8 cellular contexts compared by ENCODE assay signal in the genomic region with DNA sequence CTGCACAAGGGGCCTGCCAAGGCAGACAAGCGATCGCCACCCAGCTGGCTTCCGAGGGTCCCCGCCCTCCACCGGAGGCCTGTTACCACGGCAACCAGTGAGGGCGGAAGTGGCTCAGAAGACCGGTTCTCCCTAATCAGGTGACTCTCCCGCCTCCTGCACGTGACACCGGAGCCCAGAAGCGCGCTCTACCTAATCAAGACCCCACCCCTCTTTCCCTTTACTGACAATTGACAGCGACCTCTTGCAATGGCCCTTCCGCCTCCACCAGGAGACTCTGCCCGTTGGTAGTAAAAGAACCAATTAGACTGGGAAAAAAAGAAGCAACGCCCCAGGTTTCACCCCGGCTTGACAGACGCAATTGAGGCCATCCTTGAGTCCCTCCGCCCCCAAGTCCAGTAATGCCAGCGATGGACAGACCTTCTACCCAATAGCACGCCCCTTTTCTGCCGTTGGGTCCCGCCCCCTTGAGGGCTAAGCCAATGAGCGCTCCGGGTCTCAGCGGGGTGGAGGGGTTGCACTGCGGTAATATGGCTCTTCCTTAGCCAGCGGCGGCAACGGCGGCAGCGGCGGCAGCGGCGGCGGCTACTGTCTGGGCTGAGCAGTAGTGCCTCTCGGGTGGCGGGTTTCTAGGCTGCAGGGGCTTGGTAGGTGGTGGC. TPM values are rescaled to one million over a fixed set of nuclear protein-coding genes. Genes with fewer than 3 reads are reported as not detected.
DNase-seq lines count a peak whose midpoint lies in the region; ATAC-seq and TF ChIP-seq lines count a peak whose summit lies in the region.

A gene (plus strand): TSS at position 525 of the 659 bp plus-strand sequence. CDS start 198 bp downstream, outside the sequence.

- peak within 1 kb of the TSS; percentile 85 for H3K9ac ChIP-seq in SK-N-SH

- H3K27me3 ChIP-seq in SK-N-SH (ENCODE audit: insufficient read depth): no peaks in the 10 kb centered on the region

- H3K79me2 ChIP-seq in SK-N-SH (ENCODE audit: insufficient read depth): peaks cover 44% of the 10 kb centered on the region

- peaks cover 9 to 13% of the 10 kb centered on the region in 2 experiments; a peak in 2 of 4 replicates for H3K4me1 ChIP-seq in SK-N-SH (ENCODE audit: control insufficient read depth in 1 of 2, insufficient read depth in 2 of 2, low read depth in 1 of 2, low read length in 1 of 2)

- no peaks in the 10 kb centered on the region for H3K9me2 ChIP-seq in SK-N-SH

- H3K4me2 ChIP-seq in SK-N-SH: peak within 1 kb of the TSS; percentile 85

- no peak for TF ChIP-seq RAD21 in SK-N-SH (IDR thresholded peaks at IDR 0.05; ENCODE audit: low read length)

- peak within 1 kb of the TSS; percentile 87 to 95 for H3K4me3 ChIP-seq in SK-N-SH (ENCODE audit: low read depth in 2 of 2, low read length in 1 of 2)

- H3F3A ChIP-seq in SK-N-SH (replicated peaks; ENCODE audit: insufficient read depth): peaks cover 16% of the 10 kb centered on the region

- DNase-seq in GM04504 (ENCODE audit: low read depth) (peak; percentile 99), NCI-H1048 (lab: John Stamatoyannopoulos, UW) (peak; percentile 99), SK-N-SH (peak; percentile 97), germinal center (ENCODE audit: low spot score) (peak; percentile 100), non-pigmented ciliary epithelial cell (ENCODE audit: low read depth) (peak; percentile 99), superior temporal gyrus (ENCODE audit: extremely low spot score) (peak; percentile 100)
- DNase-seq in activated naive CD4-positive, alpha-beta T cell treated with anti-CD3 and anti-CD28 coated beads, Interleukin-2, amount 50 U/mL, for 16 hours: peak; percentile 97

- TF ChIP-seq EP300 in SK-N-SH (IDR thresholded peaks at IDR 0.05; ENCODE audit: borderline replicate concordance in 1 of 2, low read depth in 1 of 2, low read length in 1 of 2): no peak

- peaks cover 5% of the 10 kb centered on the region; the same call in 1 of the 2 replicates for H4K20me1 ChIP-seq in SK-N-SH (ENCODE audit: insufficient read depth)

- no peaks in the 10 kb centered on the region for H3K9me3 ChIP-seq in SK-N-SH

- H3K27ac ChIP-seq in SK-N-SH (ENCODE audit: low read depth in 2 of 2, low read length in 1 of 2): peak within 1 kb of the TSS; percentile 70 to 88

- no peak for TF ChIP-seq CTCF in SK-N-SH (IDR thresholded peaks at IDR 0.05)

- no peaks in the 10 kb centered on the region for H3K36me3 ChIP-seq in SK-N-SH (replicated peaks in 1 of 2; ENCODE audit: control insufficient read depth in 1 of 2, insufficient read depth in 2 of 2, low read length in 1 of 2)

- ATAC-seq in HG02571 (IDR thresholded peaks at IDR 0.05; ENCODE audit: unreplicated experiment): peak; percentile 80

- peak within 1 kb of the TSS; percentile 97 for H2AFZ ChIP-seq in SK-N-SH (ENCODE audit: low read depth)

- WGBS in SK-N-SH (ENCODE audit: low lambda C conversion rate): 4% methylated on average over 11 of the region's 39 CpGs

- CTCF ChIA-PET in SK-N-SH (lab: Yijun Ruan, JAX): interaction anchor here (1.0 to 4.6 kb wide), 6 partner anchors 12 to 503 kb away, joined by 3 to 44 read pairs (median 4); no protein-coding TSS in a partner anchor

- POLR2A ChIA-PET in SK-N-SH (lab: Yijun Ruan, JAX): interaction anchor here (0.8 kb wide), 1 partner anchor 420 kb away, joined by 3 read pairs; no protein-coding TSS in a partner anchor

TF ChIP-seq in SK-N-SH, 30 proteins besides CTCF, POLR2A, EP300 and RAD21 (continues in another document):
- peak; percentile 55; the same call in 1 of the 2 replicates for TF ChIP-seq POLR2AphosphoS5 (IDR thresholded peaks at IDR 0.05; ENCODE audit: low read depth, low read length)
- TF ChIP-seq GABPA (IDR thresholded peaks at IDR 0.05; ENCODE audit: low read depth): peak; percentile 72
- 0 out of 2 replicates have a peak, but pooled peaks have one; percentile 63 for TF ChIP-seq RCOR1 (IDR thresholded peaks at IDR 0.05; ENCODE audit: low read length)
- TF ChIP-seq, protein P1, sequence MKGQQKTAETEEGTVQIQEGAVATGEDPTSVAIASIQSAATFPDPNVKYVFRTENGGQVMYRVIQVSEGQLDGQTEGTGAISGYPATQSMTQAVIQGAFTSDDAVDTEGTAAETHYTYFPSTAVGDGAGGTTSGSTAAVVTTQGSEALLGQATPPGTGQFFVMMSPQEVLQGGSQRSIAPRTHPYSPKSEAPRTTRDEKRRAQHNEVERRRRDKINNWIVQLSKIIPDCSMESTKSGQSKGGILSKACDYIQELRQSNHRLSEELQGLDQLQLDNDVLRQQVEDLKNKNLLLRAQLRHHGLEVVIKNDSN (IDR thresholded peaks at IDR 0.05; ENCODE audit: borderline replicate concordance, low read depth): peak; percentile 99
- TF ChIP-seq RFX5 (IDR thresholded peaks at IDR 0.05; ENCODE audit: low read length): 0 out of 2 replicates have a peak, but pooled peaks have one; percentile 47
- TF ChIP-seq, protein P2, sequence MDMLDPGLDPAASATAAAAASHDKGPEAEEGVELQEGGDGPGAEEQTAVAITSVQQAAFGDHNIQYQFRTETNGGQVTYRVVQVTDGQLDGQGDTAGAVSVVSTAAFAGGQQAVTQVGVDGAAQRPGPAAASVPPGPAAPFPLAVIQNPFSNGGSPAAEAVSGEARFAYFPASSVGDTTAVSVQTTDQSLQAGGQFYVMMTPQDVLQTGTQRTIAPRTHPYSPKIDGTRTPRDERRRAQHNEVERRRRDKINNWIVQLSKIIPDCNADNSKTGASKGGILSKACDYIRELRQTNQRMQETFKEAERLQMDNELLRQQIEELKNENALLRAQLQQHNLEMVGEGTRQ (IDR thresholded peaks at IDR 0.05; ENCODE audit: borderline replicate concordance, low read depth, low read length): peak; percentile 99
- TF ChIP-seq, protein P3, sequence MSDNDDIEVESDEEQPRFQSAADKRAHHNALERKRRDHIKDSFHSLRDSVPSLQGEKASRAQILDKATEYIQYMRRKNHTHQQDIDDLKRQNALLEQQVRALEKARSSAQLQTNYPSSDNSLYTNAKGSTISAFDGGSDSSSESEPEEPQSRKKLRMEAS (IDR thresholded peaks at IDR 0.05; ENCODE audit: low read depth): peak; percentile 73; the same call in 1 of the 2 replicates
- TF ChIP-seq MEF2A (IDR thresholded peaks at IDR 0.05; ENCODE audit: borderline replicate concordance, low read depth): no peak
- TF ChIP-seq SIN3A (IDR thresholded peaks at IDR 0.05; ENCODE audit: borderline replicate concordance, low read depth, low read length): peak; percentile 81; the same call in 1 of the 2 replicates
- peak; percentile 58 for TF ChIP-seq TAF1 (IDR thresholded peaks at IDR 0.05; ENCODE audit: borderline replicate concordance, low read depth, low read length)
- TF ChIP-seq YY1 (IDR thresholded peaks at IDR 0.05; ENCODE audit: low read depth): peak; percentile 70
- TF ChIP-seq, protein P4, sequence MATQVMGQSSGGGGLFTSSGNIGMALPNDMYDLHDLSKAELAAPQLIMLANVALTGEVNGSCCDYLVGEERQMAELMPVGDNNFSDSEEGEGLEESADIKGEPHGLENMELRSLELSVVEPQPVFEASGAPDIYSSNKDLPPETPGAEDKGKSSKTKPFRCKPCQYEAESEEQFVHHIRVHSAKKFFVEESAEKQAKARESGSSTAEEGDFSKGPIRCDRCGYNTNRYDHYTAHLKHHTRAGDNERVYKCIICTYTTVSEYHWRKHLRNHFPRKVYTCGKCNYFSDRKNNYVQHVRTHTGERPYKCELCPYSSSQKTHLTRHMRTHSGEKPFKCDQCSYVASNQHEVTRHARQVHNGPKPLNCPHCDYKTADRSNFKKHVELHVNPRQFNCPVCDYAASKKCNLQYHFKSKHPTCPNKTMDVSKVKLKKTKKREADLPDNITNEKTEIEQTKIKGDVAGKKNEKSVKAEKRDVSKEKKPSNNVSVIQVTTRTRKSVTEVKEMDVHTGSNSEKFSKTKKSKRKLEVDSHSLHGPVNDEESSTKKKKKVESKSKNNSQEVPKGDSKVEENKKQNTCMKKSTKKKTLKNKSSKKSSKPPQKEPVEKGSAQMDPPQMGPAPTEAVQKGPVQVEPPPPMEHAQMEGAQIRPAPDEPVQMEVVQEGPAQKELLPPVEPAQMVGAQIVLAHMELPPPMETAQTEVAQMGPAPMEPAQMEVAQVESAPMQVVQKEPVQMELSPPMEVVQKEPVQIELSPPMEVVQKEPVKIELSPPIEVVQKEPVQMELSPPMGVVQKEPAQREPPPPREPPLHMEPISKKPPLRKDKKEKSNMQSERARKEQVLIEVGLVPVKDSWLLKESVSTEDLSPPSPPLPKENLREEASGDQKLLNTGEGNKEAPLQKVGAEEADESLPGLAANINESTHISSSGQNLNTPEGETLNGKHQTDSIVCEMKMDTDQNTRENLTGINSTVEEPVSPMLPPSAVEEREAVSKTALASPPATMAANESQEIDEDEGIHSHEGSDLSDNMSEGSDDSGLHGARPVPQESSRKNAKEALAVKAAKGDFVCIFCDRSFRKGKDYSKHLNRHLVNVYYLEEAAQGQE (IDR thresholded peaks at IDR 0.05; ENCODE audit: low read depth, low read length): no peak
- no peak for TF ChIP-seq TEAD4 (IDR thresholded peaks at IDR 0.05; ENCODE audit: borderline replicate concordance, insufficient read depth)
- TF ChIP-seq, protein P5, sequence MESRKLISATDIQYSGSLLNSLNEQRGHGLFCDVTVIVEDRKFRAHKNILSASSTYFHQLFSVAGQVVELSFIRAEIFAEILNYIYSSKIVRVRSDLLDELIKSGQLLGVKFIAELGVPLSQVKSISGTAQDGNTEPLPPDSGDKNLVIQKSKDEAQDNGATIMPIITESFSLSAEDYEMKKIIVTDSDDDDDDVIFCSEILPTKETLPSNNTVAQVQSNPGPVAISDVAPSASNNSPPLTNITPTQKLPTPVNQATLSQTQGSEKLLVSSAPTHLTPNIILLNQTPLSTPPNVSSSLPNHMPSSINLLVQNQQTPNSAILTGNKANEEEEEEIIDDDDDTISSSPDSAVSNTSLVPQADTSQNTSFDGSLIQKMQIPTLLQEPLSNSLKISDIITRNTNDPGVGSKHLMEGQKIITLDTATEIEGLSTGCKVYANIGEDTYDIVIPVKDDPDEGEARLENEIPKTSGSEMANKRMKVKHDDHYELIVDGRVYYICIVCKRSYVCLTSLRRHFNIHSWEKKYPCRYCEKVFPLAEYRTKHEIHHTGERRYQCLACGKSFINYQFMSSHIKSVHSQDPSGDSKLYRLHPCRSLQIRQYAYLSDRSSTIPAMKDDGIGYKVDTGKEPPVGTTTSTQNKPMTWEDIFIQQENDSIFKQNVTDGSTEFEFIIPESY (IDR thresholded peaks at IDR 0.05; ENCODE audit: borderline replicate concordance, low read depth): no peak
- TF ChIP-seq ELF1 (IDR thresholded peaks at IDR 0.05): peak; percentile 96

RNA-seq across cellular contexts. Expression of the gene that starts here (rescaled TPM):
- 5.8 and 7.7 TPM in 2 replicates for polyA plus RNA-seq in SK-N-SH (2012; rRNA removed)
- polyA plus RNA-seq in SK-N-SH (2012; cell fraction: cytosol; rRNA removed): 7.4 and 7.8 TPM in 2 replicates
- polyA plus RNA-seq in SK-N-SH (2012; cell fraction: nucleus; rRNA removed): 9.6 and 11.4 TPM in 2 replicates

Comparison
In these comparisons a context has a peak if more than half of its experiments do, and no peak if none do; other contexts are left out.
1. Peak in every context shown above with its lines: DNase-seq, ATAC-seq, H3K4me3 ChIP-seq and H3K27ac ChIP-seq.